8 cellular contexts compared by ENCODE assay signal in genomic region chr9:13033959-13034695, GRCh38.
DNase-seq lines count a peak whose midpoint lies in the region; ATAC-seq and TF ChIP-seq lines count a peak whose summit lies in the region.

No MANE protein-coding gene starts in this region.

- no peaks in the 10 kb centered on the region for H3K36me3 Mint-ChIP-seq in CD4-positive, alpha-beta memory T cell

- no peak for ATAC-seq in GM19035 (IDR thresholded peaks at IDR 0.05; ENCODE audit: unreplicated experiment)

- H3K4me1 ChIP-seq in parathyroid adenoma = no peaks in the 10 kb centered on the region
- no peaks in the 10 kb centered on the region for H3K4me1 ChIP-seq in CD4-positive, alpha-beta memory T cell (ENCODE audit: insufficient read depth, low read length)

- H3K4me3 ChIP-seq in AG09309 (ENCODE audit: control insufficient read depth, low read depth, low read length) = peak overlapping the region; percentile 29
- peak overlapping the region; percentile 15 for H3K4me3 ChIP-seq in parathyroid adenoma (ENCODE audit: low read depth, low read length)
- no peak overlapping the region for H3K4me3 ChIP-seq in CD4-positive, alpha-beta memory T cell (ENCODE audit: low read length in 2 of 2)

- H3K79me2 ChIP-seq in parathyroid adenoma = no peaks in the 10 kb centered on the region

- DNase-seq in AG09309 (ENCODE audit: low read depth) = no peak
- DNase-seq in GM19238 (ENCODE audit: insufficient read length, low spot score) = peak; percentile 10
- peak; percentile 41 to 69 for DNase-seq in NCI-H1930 (lab: John Stamatoyannopoulos, UW)
- peak; percentile 54 for DNase-seq in UCSD-AML1 (lab: John Stamatoyannopoulos, UW; ENCODE audit: unreplicated experiment)
- peak; percentile 64 for DNase-seq in glomerular visceral epithelial cell (ENCODE audit: extremely low spot score)
- DNase-seq in CD4-positive, alpha-beta memory T cell = no peak

- no peaks in the 10 kb centered on the region for H3K4me1 Mint-ChIP-seq in CD4-positive, alpha-beta memory T cell

- H3K9me3 ChIP-seq in parathyroid adenoma (ENCODE audit: control insufficient read depth, low read length) = no peaks in the 10 kb centered on the region
- no peaks in the 10 kb centered on the region for H3K9me3 ChIP-seq in CD4-positive, alpha-beta memory T cell (ENCODE audit: control insufficient read depth in 1 of 2, low read length in 2 of 2)

- no peak overlapping the region for H3K9ac ChIP-seq in parathyroid adenoma

- POLR2A ChIA-PET in CD4-positive, alpha-beta memory T cell (lab: Charles Lee; ENCODE audit: partially characterized antibody) = no interaction called here

- CTCF ChIA-PET in CD4-positive, alpha-beta memory T cell (lab: Charles Lee; ENCODE audit: partially characterized antibody) = no interaction called here

- TF ChIP-seq CTCF in AG09309 (IDR thresholded peaks at IDR 0.05; ENCODE audit: control insufficient read depth, insufficient read depth, low read depth, low read length, missing control alignments) (peak; percentile 82), parathyroid adenoma (IDR thresholded peaks at IDR 0.05) (no peak)

- peak overlapping the region; percentile 20 for H3K4me2 ChIP-seq in parathyroid adenoma (ENCODE audit: low read length)

- H3K9me3 Mint-ChIP-seq in CD4-positive, alpha-beta memory T cell = peaks cover 0 to 23% (median 11%) of the 10 kb centered on the region in 8 donors

- no peaks in the 10 kb centered on the region for H3K27me3 ChIP-seq in parathyroid adenoma (ENCODE audit: control insufficient read depth, insufficient read depth, low read length)
- H3K27me3 ChIP-seq in CD4-positive, alpha-beta memory T cell (ENCODE audit: insufficient read depth, low read length) = no peaks in the 10 kb centered on the region

- H3K27ac ChIP-seq in parathyroid adenoma = no peak overlapping the region
- no peak overlapping the region for H3K27ac ChIP-seq in CD4-positive, alpha-beta memory T cell (ENCODE audit: low read depth, low read length)

- no peaks in the 10 kb centered on the region for H3K27me3 Mint-ChIP-seq in CD4-positive, alpha-beta memory T cell

- intact Hi-C loops in CD4-positive, alpha-beta memory T cell (cut with micrococcal nuclease) = no loop called here

- H3K27ac Mint-ChIP-seq in CD4-positive, alpha-beta memory T cell = no peak overlapping the region

- H2AFZ ChIP-seq in parathyroid adenoma = no peak overlapping the region

- no peaks in the 10 kb centered on the region for H3K36me3 ChIP-seq in parathyroid adenoma (ENCODE audit: control insufficient read depth, insufficient read depth, low read length)
- no peaks in the 10 kb centered on the region for H3K36me3 ChIP-seq in CD4-positive, alpha-beta memory T cell (ENCODE audit: insufficient read depth, low read length)

- H3K4me3 Mint-ChIP-seq in CD4-positive, alpha-beta memory T cell = no peak overlapping the region

Comparison
In these comparisons a context has a peak if more than half of its experiments do, and no peak if none do; other contexts are left out.
1. DNase-seq: peak in GM19238 (single experiment), NCI-H1930 (2 of 2), UCSD-AML1 (single experiment) and glomerular visceral epithelial cell (single experiment); none in AG09309 (single experiment) and CD4-positive, alpha-beta memory T cell (0 of 5).
2. H3K4me3 ChIP-seq: peak in AG09309 (single experiment) and parathyroid adenoma (single experiment); none in CD4-positive, alpha-beta memory T cell (0 of 2).